In the genomic region with DNA sequence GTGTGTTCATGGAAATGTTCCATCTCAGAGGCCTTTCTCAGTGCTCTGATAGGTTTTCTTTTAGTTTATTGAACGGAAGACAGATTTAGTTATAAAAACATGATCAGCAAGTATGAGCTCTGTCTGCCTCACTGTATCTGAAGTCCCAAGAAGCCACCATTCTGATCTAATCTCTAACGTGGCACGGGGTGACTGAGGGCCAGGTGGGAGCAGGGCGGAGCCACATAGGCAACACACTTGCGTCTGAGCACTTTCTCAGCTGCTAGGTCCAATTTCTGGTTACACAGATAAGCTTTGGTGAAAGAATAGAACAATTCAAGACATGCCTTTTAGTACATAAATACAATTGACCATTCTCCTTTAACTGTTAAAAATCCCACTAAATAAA, we compare ENCODE assay signal across 16 cellular contexts.
"Had no signal": no experiment of that assay in that cellular context is flagged by ENCODE, and none has a peak within 500 bp of the region (broad histone marks: within the 10 kb centered on the region; RNA-seq: fewer than 3 reads in every experiment).

No MANE protein-coding gene starts in this region.

- H3K9me3 ChIP-seq: spleen, upper lobe of left lung had no signal

- H3K27ac ChIP-seq: dorsolateral prefrontal cortex, spleen, upper lobe of left lung had no signal

- DNase-seq: activated CD4-positive, alpha-beta T cell treated with anti-CD3 and anti-CD28 coated beads for 36 hours; activated CD8-positive, alpha-beta memory T cell treated with anti-CD3 and anti-CD28 coated beads, Interleukin-2, amount 50 U/mL, for 4 hours; activated CD8-positive, alpha-beta T cell treated with anti-CD3 and anti-CD28 coated beads for 36 hours; activated gamma-delta T cell treated with Interleukin-2 at 50 U/mL for 16 hours; activated naive CD8-positive, alpha-beta T cell treated with anti-CD3 and anti-CD28 coated beads for 36 hours; activated T-cell treated with anti-CD3 and anti-CD28 coated beads, Interleukin-2, amount 50 U/mL, for 72 hours; dorsolateral prefrontal cortex; head of caudate nucleus; left colon; naive B cell; spleen; stimulated activated CD4-positive, alpha-beta T cell treated with anti-CD3 and anti-CD28 coated beads, Interleukin-1b, Interleukin-23, amount 100 ng/mL, for 48 hours; stimulated activated naive CD4-positive, alpha-beta T cell; T-helper 9 cell; upper lobe of left lung had no signal

- ATAC-seq: activated CD4-positive, alpha-beta T cell treated with anti-CD3 and anti-CD28 coated beads for 36 hours; activated CD8-positive, alpha-beta T cell treated with anti-CD3 and anti-CD28 coated beads for 36 hours; activated T-cell treated with anti-CD3 and anti-CD28 coated beads, Interleukin-2, amount 50 U/mL, for 72 hours; left colon; sciatic nerve had no signal

- H3K36me3 ChIP-seq: spleen, upper lobe of left lung had no signal

- H3K36me3 Mint-ChIP-seq: activated naive CD8-positive, alpha-beta T cell treated with anti-CD3 and anti-CD28 coated beads for 36 hours; naive B cell had no signal

- H3K9me3 Mint-ChIP-seq: activated CD8-positive, alpha-beta T cell treated with anti-CD3 and anti-CD28 coated beads for 36 hours; activated naive CD8-positive, alpha-beta T cell treated with anti-CD3 and anti-CD28 coated beads for 36 hours; activated T-cell treated with anti-CD3 and anti-CD28 coated beads, Interleukin-2, amount 50 U/mL, for 72 hours; naive B cell had no signal

- H3K27me3 Mint-ChIP-seq: activated naive CD8-positive, alpha-beta T cell treated with anti-CD3 and anti-CD28 coated beads for 36 hours had no signal

- H3K4me3 ChIP-seq: dorsolateral prefrontal cortex, spleen, upper lobe of left lung had no signal

- H3K4me3 Mint-ChIP-seq: activated CD4-positive, alpha-beta T cell treated with anti-CD3 and anti-CD28 coated beads for 36 hours; activated CD8-positive, alpha-beta T cell treated with anti-CD3 and anti-CD28 coated beads for 36 hours; activated naive CD8-positive, alpha-beta T cell treated with anti-CD3 and anti-CD28 coated beads for 36 hours; activated T-cell treated with anti-CD3 and anti-CD28 coated beads, Interleukin-2, amount 50 U/mL, for 72 hours had no signal

- H3K27ac Mint-ChIP-seq: activated CD4-positive, alpha-beta T cell treated with anti-CD3 and anti-CD28 coated beads for 36 hours; activated CD8-positive, alpha-beta T cell treated with anti-CD3 and anti-CD28 coated beads for 36 hours; activated naive CD8-positive, alpha-beta T cell treated with anti-CD3 and anti-CD28 coated beads for 36 hours; activated T-cell treated with anti-CD3 and anti-CD28 coated beads, Interleukin-2, amount 50 U/mL, for 72 hours had no signal

- H3K4me1 Mint-ChIP-seq: activated CD4-positive, alpha-beta T cell treated with anti-CD3 and anti-CD28 coated beads for 36 hours had no signal

- H3K27me3 ChIP-seq: spleen, upper lobe of left lung had no signal
